29 cellular contexts compared by ENCODE assay signal in the genomic region with DNA sequence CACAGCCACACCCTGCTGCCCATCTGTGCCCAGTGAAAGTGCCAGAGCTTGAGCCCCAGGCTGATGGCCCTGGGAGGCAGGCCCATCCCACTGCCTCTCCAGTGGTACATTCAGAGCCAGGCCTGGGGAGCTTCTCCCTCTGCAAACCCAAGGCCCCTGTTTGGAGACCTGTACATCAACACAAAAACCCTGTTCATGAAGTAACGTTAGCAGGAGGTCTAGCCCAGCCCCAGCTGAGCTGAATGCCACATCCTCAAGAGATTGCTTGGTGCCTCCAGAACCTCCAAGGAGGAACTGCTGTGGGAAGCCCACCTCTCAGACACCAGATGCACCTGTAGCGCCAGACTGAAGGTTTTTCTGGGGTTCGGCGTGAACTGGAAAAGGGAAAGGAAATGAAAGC. TPM values are rescaled to one million over a fixed set of nuclear protein-coding genes. Genes with fewer than 3 reads are reported as not detected.
A peak's percentile ranks its signal among the peaks of the same experiment; 100 is the strongest.
DNase-seq lines count a peak whose midpoint lies in the region; ATAC-seq, FAIRE-seq and TF ChIP-seq lines count a peak whose summit lies in the region.
"Had no signal": no experiment of that assay in that cellular context is flagged by ENCODE, and none has a peak within 500 bp of the region (broad histone marks: within the 10 kb centered on the region; RNA-seq: fewer than 3 reads in every experiment).

No MANE protein-coding gene starts in this region.

- H3K36me3 Mint-ChIP-seq in natural killer cell treated with Interleukin-12 subunit alpha and Interleukin-12 subunit beta and Interleukin-15 and Interleukin-18, amount 100 ng/mL, for 72 hours, result no peaks in the 10 kb centered on the region
- H3K36me3 Mint-ChIP-seq in natural killer cell, result no peaks in the 10 kb centered on the region
- H3K36me3 Mint-ChIP-seq: CD14-positive monocyte; CD8-positive, alpha-beta memory T cell had no signal

- CTCF ChIA-PET in H1 (lab: Charles Lee; ENCODE audit: partially characterized antibody), result interaction anchor here (1.1 to 3.1 kb wide), 3 partner anchors 22 to 188 kb away, joined by 3 to 12 read pairs (median 3); no protein-coding TSS in a partner anchor

- POLR2A ChIA-PET in H1 (lab: Charles Lee; ENCODE audit: partially characterized antibody), result no interaction called here

- WGBS in H1 (ENCODE audit: extremely low coverage in 1 of 2, insufficient coverage in 1 of 2, insufficient read length in 1 of 2, insufficient replicate concordance in 2 of 2, low coverage in 1 of 2, low lambda C conversion rate in 2 of 2, missing lambda C conversion rate in 1 of 2), 2 experiments, result 98% methylated on average over 4 of the region's 4 CpGs; no CpG with 5 or more reads in 1 of the 2 experiments
- WGBS in neuronal stem cell (ENCODE audit: extremely low coverage in 2 of 2, insufficient read length in 2 of 2, insufficient replicate concordance in 1 of 2), 2 donors, result no CpG with 5 or more reads among the region's 4 CpGs

- no peak overlapping the region for H4K5ac ChIP-seq in H1 (ENCODE audit: insufficient read length, low read depth, low read length)

- H3K27me3 ChIP-seq in H1 (replicated peaks in 1 of 4; ENCODE audit: control insufficient read depth in 3 of 4, extremely low read depth in 1 of 4, insufficient read depth in 3 of 4, low read length in 3 of 4) (no peaks in the 10 kb centered on the region; a peak in 1 of 7 replicates), neuronal stem cell (ENCODE audit: control insufficient read depth in 3 of 3, insufficient read depth in 3 of 3, low read depth in 1 of 3, low read length in 3 of 3) (peaks cover 0 to 13% (median 2%) of the 10 kb centered on the region in 3 experiments)
- H3K27me3 ChIP-seq: BE2C; BLaER1 treated with 17β-estradiol and CSF1 and Interleukin-3, amounts not matched to agents 10 nM and 100 nM had no signal

- FAIRE-seq in H1 (lab: Jason Lieb, UNC), result no peak
- FAIRE-seq: A549, GM12891, GM18507, H54 had no signal

- H3K23ac ChIP-seq in H1 (ENCODE audit: insufficient read length) (no peak overlapping the region), neuronal stem cell (ENCODE audit: low read depth, low read length, poor library complexity) (no peak overlapping the region)

- H2BK15ac ChIP-seq in H1 (ENCODE audit: low read length) (peak overlapping the region; percentile 54; the same call in 1 of the 2 replicates), neuronal stem cell (ENCODE audit: low read length) (no peak overlapping the region)

- no peak overlapping the region for H3K27ac Mint-ChIP-seq in natural killer cell treated with Interleukin-12 subunit alpha and Interleukin-12 subunit beta and Interleukin-15 and Interleukin-18, amount 100 ng/mL, for 72 hours
- no peak overlapping the region for H3K27ac Mint-ChIP-seq in natural killer cell
- H3K27ac Mint-ChIP-seq: CD4-positive, alpha-beta T cell; CD8-positive, alpha-beta memory T cell; HFFc6 had no signal

- TF ChIP-seq RAD21 in H1 (IDR thresholded peaks at IDR 0.05 in 1 of 2, conservative IDR thresholded peaks at IDR 0.05 in 1 of 2; ENCODE audit: low read depth in 2 of 2, low read length in 2 of 2), result no peak

- H4K8ac ChIP-seq in H1 (ENCODE audit: extremely low read depth, insufficient read depth, low read length) (no peak overlapping the region), neuronal stem cell (ENCODE audit: low read depth, low read length) (no peak overlapping the region)

- H3K4me3 ChIP-seq in H1 (ENCODE audit: extremely low read depth in 1 of 4, insufficient read depth in 2 of 4, low read depth in 3 of 4, low read length in 4 of 4) (no peak overlapping the region), neuronal stem cell (ENCODE audit: low read length in 2 of 2) (no peak overlapping the region)
- H3K4me3 ChIP-seq: A549; BLaER1 treated with 17β-estradiol and CSF1 and Interleukin-3, amounts not matched to agents 10 nM and 100 nM; GM23248; HAP-1 had no signal

- TF ChIP-seq CTCF in natural killer cell (IDR thresholded peaks at IDR 0.05) (no peak), H1 (IDR thresholded peaks at IDR 0.05; ENCODE audit: control extremely low read depth in 1 of 3, insufficient read depth in 1 of 3, low read depth in 1 of 3, low read length in 3 of 3) (no peak)

- H3K18ac ChIP-seq in H1 (ENCODE audit: extremely low read depth, low read length) (no peak overlapping the region), neuronal stem cell (ENCODE audit: low read length) (peak overlapping the region; percentile 40)

- no peak overlapping the region for H3K9ac ChIP-seq in H1 (replicated peaks in 1 of 4; ENCODE audit: extremely low read depth in 1 of 4, low read depth in 3 of 4, low read length in 3 of 4)
- no peak overlapping the region for H3K9ac ChIP-seq in neuronal stem cell (ENCODE audit: low read depth, low read length, poor library complexity)
- H3K9ac ChIP-seq: BLaER1 treated with 17β-estradiol and CSF1 and Interleukin-3, amounts not matched to agents 10 nM and 100 nM; GM23248 had no signal

- H3K4me1 ChIP-seq in H1 (replicated peaks in 1 of 4; ENCODE audit: control insufficient read depth in 3 of 4, insufficient read depth in 4 of 4, low read length in 3 of 4), result peaks cover 0 to 2% (median 0%) of the 10 kb centered on the region in 4 experiments; a peak in 1 of 7 replicates
- H3K4me1 ChIP-seq in neuronal stem cell (ENCODE audit: control insufficient read depth in 2 of 2, insufficient read depth in 1 of 2, low read depth in 1 of 2, low read length in 2 of 2), result peaks cover 2 to 3% of the 10 kb centered on the region in 2 donors
- H3K4me1 ChIP-seq: A549, BE2C, HAP-1 had no signal

- no peaks in the 10 kb centered on the region for H3K4me1 Mint-ChIP-seq in natural killer cell treated with Interleukin-12 subunit alpha and Interleukin-12 subunit beta and Interleukin-15 and Interleukin-18, amount 100 ng/mL, for 72 hours (ENCODE audit: low read depth in 2 of 2)
- no peaks in the 10 kb centered on the region for H3K4me1 Mint-ChIP-seq in natural killer cell

- no peak overlapping the region for H3K14ac ChIP-seq in H1 (ENCODE audit: insufficient read length)
- H3K14ac ChIP-seq in neuronal stem cell (ENCODE audit: low read length), result no peak overlapping the region

- TF ChIP-seq EP300 in H1 (IDR thresholded peaks at IDR 0.05; ENCODE audit: borderline replicate concordance in 1 of 2, low read depth in 2 of 2, low read length in 2 of 2), result no peak

- H2AFZ ChIP-seq in H1 (ENCODE audit: low read length), result 0 out of 2 replicates have a peak overlapping the region, but pooled peaks have one; percentile 2
- no peak overlapping the region for H2AFZ ChIP-seq in neuronal stem cell (ENCODE audit: low read length)
- H2AFZ ChIP-seq: GM23248 had no signal

- H2BK12ac ChIP-seq in H1 (ENCODE audit: low read depth, low read length), result no peak overlapping the region
- no peak overlapping the region for H2BK12ac ChIP-seq in neuronal stem cell (ENCODE audit: low read length)

- no peak overlapping the region for H3K56ac ChIP-seq in H1 (replicated peaks; ENCODE audit: insufficient read length, low read depth, low read length)

- no peaks in the 10 kb centered on the region; the same call in 1 of the 2 replicates for H3K23me2 ChIP-seq in H1 (ENCODE audit: low read depth, low read length)

- no peak for ATAC-seq in natural killer cell treated with Interleukin-12 subunit alpha and Interleukin-12 subunit beta and Interleukin-15 and Interleukin-18, amount 100 ng/mL, for 72 hours
- no peak for ATAC-seq in natural killer cell
- ATAC-seq in GM21526 (IDR thresholded peaks at IDR 0.05; ENCODE audit: low FRiP score, unreplicated experiment), result no peak
- no peak for ATAC-seq in HG02970 (IDR thresholded peaks at IDR 0.05; ENCODE audit: low FRiP score, unreplicated experiment)
- ATAC-seq: A549 had no signal

- peak; percentile 41 for DNase-seq in natural killer cell treated with Interleukin-12 subunit alpha and Interleukin-12 subunit beta and Interleukin-15 and Interleukin-18, amount 100 ng/mL, for 72 hours (ENCODE audit: low spot score)
- DNase-seq in natural killer cell, result no peak
- DNase-seq in H1 (ENCODE audit: low read depth in 1 of 2, low spot score in 2 of 2), result no peak
- no peak for DNase-seq in neuronal stem cell (ENCODE audit: low spot score)
- no peak for DNase-seq in COLO668 (lab: John Stamatoyannopoulos, UW; ENCODE audit: unreplicated experiment)
- DNase-seq: 8988T; ACHN; AML-193; BE2C; Calu3; CD4-positive, alpha-beta T cell; CD8-positive, alpha-beta memory T cell; COR-L47; DMS53; DMS79 treated with DMSO at 0.1 percent for 48 hours; GF-D8; GM23248; HFFc6 had no signal

- H4K91ac ChIP-seq in H1 (replicated peaks; ENCODE audit: insufficient read length, low read length) (no peak overlapping the region), neuronal stem cell (ENCODE audit: low read depth, low read length, poor library complexity) (no peak overlapping the region)

- H3K4me3 Mint-ChIP-seq in natural killer cell treated with Interleukin-12 subunit alpha and Interleukin-12 subunit beta and Interleukin-15 and Interleukin-18, amount 100 ng/mL, for 72 hours, result no peak overlapping the region
- no peak overlapping the region for H3K4me3 Mint-ChIP-seq in natural killer cell
- H3K4me3 Mint-ChIP-seq: CD14-positive monocyte; CD4-positive, alpha-beta T cell; CD8-positive, alpha-beta memory T cell; HFFc6 had no signal

- H2AK5ac ChIP-seq in H1 (ENCODE audit: low read depth, low read length) (no peak overlapping the region), neuronal stem cell (ENCODE audit: low read depth, low read length) (no peak overlapping the region)

- no peak overlapping the region for H2BK5ac ChIP-seq in H1 (ENCODE audit: low read depth, low read length)
- no peak overlapping the region for H2BK5ac ChIP-seq in neuronal stem cell (ENCODE audit: low read length)

- peaks cover 4% of the 10 kb centered on the region for H3K9me3 Mint-ChIP-seq in natural killer cell treated with Interleukin-12 subunit alpha and Interleukin-12 subunit beta and Interleukin-15 and Interleukin-18, amount 100 ng/mL, for 72 hours
- H3K9me3 Mint-ChIP-seq in natural killer cell, result no peaks in the 10 kb centered on the region

- H2BK20ac ChIP-seq in H1 (ENCODE audit: low read length), result no peak overlapping the region

- TF ChIP-seq POLR2A in H1 (IDR thresholded peaks at IDR 0.05; ENCODE audit: control extremely low read depth in 1 of 2, low read depth in 2 of 2, low read length in 2 of 2), result no peak

- H3K9me3 ChIP-seq in H1 (ENCODE audit: insufficient read depth in 2 of 2, low read depth in 1 of 2, low read length in 1 of 2), result peaks cover 0 to 4% of the 10 kb centered on the region in 2 experiments; a peak in 2 of 4 replicates
- peaks cover 0 to 4% of the 10 kb centered on the region in 2 donors for H3K9me3 ChIP-seq in neuronal stem cell (replicated peaks in 1 of 2; ENCODE audit: control insufficient read depth in 2 of 2, insufficient read depth in 1 of 2, low read depth in 1 of 2, low read length in 2 of 2)
- H3K9me3 ChIP-seq: BE2C, HAP-1 had no signal

- no peak overlapping the region for H2BK120ac ChIP-seq in H1 (replicated peaks; ENCODE audit: low read depth, low read length)
- H2BK120ac ChIP-seq in neuronal stem cell (ENCODE audit: low read depth, low read length), result no peak overlapping the region

- H3K27ac ChIP-seq in H1 (ENCODE audit: low read depth, low read length) (no peak overlapping the region), neuronal stem cell (replicated peaks; ENCODE audit: low read length) (no peak overlapping the region)
- H3K27ac ChIP-seq: A549; BLaER1 treated with 17β-estradiol and CSF1 and Interleukin-3, amounts not matched to agents 10 nM and 100 nM; GM23248 had no signal

- H3K36me3 ChIP-seq in H1 (ENCODE audit: control insufficient read depth in 2 of 4, insufficient read depth in 4 of 4, low read length in 3 of 4) (no peaks in the 10 kb centered on the region), neuronal stem cell (replicated peaks in 1 of 2; ENCODE audit: control insufficient read depth in 2 of 2, insufficient read depth in 2 of 2, low read length in 2 of 2) (no peaks in the 10 kb centered on the region)
- H3K36me3 ChIP-seq: BE2C; BLaER1 treated with 17β-estradiol and CSF1 and Interleukin-3, amounts not matched to agents 10 nM and 100 nM; HAP-1 had no signal

- no peaks in the 10 kb centered on the region for H3K79me2 ChIP-seq in H1 (ENCODE audit: control insufficient read depth in 1 of 2, insufficient read depth in 2 of 2, low read length in 2 of 2)

- H3K4ac ChIP-seq in H1 (replicated peaks; ENCODE audit: insufficient read length, low read depth, low read length) (no peak overlapping the region), neuronal stem cell (ENCODE audit: low read length) (no peak overlapping the region)

- H3K4me2 ChIP-seq in H1 (ENCODE audit: insufficient read depth in 1 of 2, low read depth in 2 of 2, low read length in 2 of 2), result no peak overlapping the region
- no peak overlapping the region for H3K4me2 ChIP-seq in neuronal stem cell (ENCODE audit: insufficient read depth, low read length, poor library complexity, severe bottlenecking)
- H3K4me2 ChIP-seq: A549; BLaER1 treated with 17β-estradiol and CSF1 and Interleukin-3, amounts not matched to agents 10 nM and 100 nM had no signal

- peaks cover 0 to 2% of the 10 kb centered on the region in 2 experiments for H4K20me1 ChIP-seq in H1 (replicated peaks in 1 of 2; ENCODE audit: control insufficient read depth in 1 of 2, insufficient read depth in 2 of 2, low read length in 2 of 2)
- H4K20me1 ChIP-seq: BLaER1 treated with 17β-estradiol and CSF1 and Interleukin-3, amounts not matched to agents 10 nM and 100 nM had no signal

- no peaks in the 10 kb centered on the region for H3K79me1 ChIP-seq in H1 (ENCODE audit: low read depth, low read length)
- H3K79me1 ChIP-seq in neuronal stem cell (ENCODE audit: low read depth, low read length), result peaks cover 2% of the 10 kb centered on the region

- H3K27me3 Mint-ChIP-seq in natural killer cell treated with Interleukin-12 subunit alpha and Interleukin-12 subunit beta and Interleukin-15 and Interleukin-18, amount 100 ng/mL, for 72 hours, result peaks cover 5 to 9% of the 10 kb centered on the region in 2 donors
- H3K27me3 Mint-ChIP-seq in natural killer cell (ENCODE audit: low read depth in 2 of 2), result peaks cover 0 to 9% of the 10 kb centered on the region in 2 donors

- intact Hi-C loops in natural killer cell (cut with micrococcal nuclease), result loop anchor here (10.0 kb wide), 1 partner anchor 1400 kb away; no protein-coding TSS in a partner anchor

RNA-seq across cellular contexts. Expression of gene C16orf78, which starts 31.5 kb away (rescaled TPM):
- not detected for total RNA-seq in natural killer cell treated with Interleukin-12 subunit alpha and Interleukin-12 subunit beta and Interleukin-15 and Interleukin-18, amount 100 ng/mL, for 72 hours
- total RNA-seq in natural killer cell, result not detected
- total RNA-seq in H1 (2021; fragmentation: NEBNext Ultra II Directional; extraction: Animal tissue kit (Norgen Biotek cat#: 25700)), result not detected in 2 replicates
- not detected in 2 replicates for polyA plus RNA-seq in H1 (2011; rRNA removed)
- polyA plus RNA-seq in H1 (2011; cell fraction: cytosol; rRNA removed), result not detected
- not detected for polyA plus RNA-seq in H1 (2011; cell fraction: nucleus; rRNA removed)
- not detected in 4 replicates for polyA plus RNA-seq in H1 (2012, experiment 1 of 2)
- polyA plus RNA-seq in H1 (2012, experiment 2 of 2), result not detected
- polyA plus RNA-seq in H1 (2013, experiment 1 of 2), result not detected
- not detected for polyA plus RNA-seq in H1 (2013, experiment 2 of 2)
- polyA minus RNA-seq in H1 (2011; rRNA and poly(A)+ RNA removed), result not detected in 2 replicates
- not detected for polyA minus RNA-seq in H1 (2011; cell fraction: cytosol; rRNA and poly(A)+ RNA removed)
- not detected for polyA minus RNA-seq in H1 (2011; cell fraction: nucleus; rRNA and poly(A)+ RNA removed)
- polyA plus RNA-seq in neuronal stem cell (2013, experiment 1 of 2), result not detected
- polyA plus RNA-seq in neuronal stem cell (2013, experiment 2 of 2), result not detected
- total RNA-seq: Calu3; CD4-positive, alpha-beta T cell; CD8-positive, alpha-beta memory T cell; Daoy; G401; GM23248; HFFc6 had no signal
- polyA plus RNA-seq: A549; CD14-positive monocyte; CD8-positive, alpha-beta memory T cell; GM23248 had no signal
